25 cellular contexts compared by ENCODE assay signal in genomic region chr1:61213612-61214011, GRCh38.
"Had no signal": no experiment of that assay in that cellular context is flagged by ENCODE, and none has a peak within 500 bp of the region (broad histone marks: within the 10 kb centered on the region; RNA-seq: fewer than 3 reads in every experiment).

No MANE protein-coding gene starts in this region.

- H3K27me3 Mint-ChIP-seq: activated B cell treated with CpG ODN at 0.5 μM for 24 hours; activated naive CD8-positive, alpha-beta T cell; activated T-helper 17 cell treated with anti-CD3 and anti-CD28 coated beads, Interleukin-2, amount 50 U/mL, for 72 hours; brain had no signal

- H3K4me3 ChIP-seq: MG63, SJSA1 had no signal

- H3K27ac Mint-ChIP-seq: activated B cell treated with CpG ODN at 0.5 μM for 24 hours; activated CD4-positive, alpha-beta memory T cell treated with anti-CD3 and anti-CD28 coated beads, Interleukin-2, amount 10 ng/mL, durations not matched to agents 7 days and 5 days; activated naive CD4-positive, alpha-beta T cell treated with anti-CD3 and anti-CD28 coated beads for 36 hours; activated naive CD8-positive, alpha-beta T cell; activated T-helper 17 cell treated with anti-CD3 and anti-CD28 coated beads, Interleukin-2, amount 50 U/mL, for 72 hours had no signal

- H3K36me3 ChIP-seq: MG63, SJSA1 had no signal

- H3K4me1 ChIP-seq: SJSA1 had no signal

- H3K27ac ChIP-seq: SJSA1 had no signal

- H3K9me3 Mint-ChIP-seq: activated B cell treated with CpG ODN at 0.5 μM for 24 hours; activated CD4-positive, alpha-beta memory T cell treated with anti-CD3 and anti-CD28 coated beads, Interleukin-2, amount 10 ng/mL, durations not matched to agents 7 days and 5 days; activated naive CD4-positive, alpha-beta T cell treated with anti-CD3 and anti-CD28 coated beads for 36 hours; activated T-helper 17 cell treated with anti-CD3 and anti-CD28 coated beads, Interleukin-2, amount 50 U/mL, for 72 hours had no signal

- DNase-seq: activated B cell treated with CpG ODN at 0.5 μM for 24 hours; activated CD4-positive, alpha-beta memory T cell treated with anti-CD3 and anti-CD28 coated beads, Interleukin-2, amount 10 ng/mL, durations not matched to agents 7 days and 5 days; activated CD4-positive, alpha-beta T cell treated with anti-CD3 and anti-CD28 coated beads for 1 hour; activated CD4-positive, alpha-beta T cell treated with anti-CD3 and anti-CD28 coated beads, Interleukin-2, amount 50 U/mL, for 1 hour; activated gamma-delta T cell; activated naive CD4-positive, alpha-beta T cell treated with anti-CD3 and anti-CD28 coated beads for 36 hours; activated T-cell treated with anti-CD3 and anti-CD28 coated beads for 4 hours; activated T-cell treated with anti-CD3 and anti-CD28 coated beads, Interleukin-2, amount 50 U/mL, for 48 hours; amygdala; MG63; MV-4-11; NCI-H1105; NCI-H1436; NCI-H187 treated with DMSO at 0.1 percent for 48 hours; NCI-H2081 treated with DMSO at 0.1 percent for 48 hours; NCI-H446; NCI-H524; PC-3; SHP77; SW 1271 had no signal

- H3K4me3 Mint-ChIP-seq: activated B cell treated with CpG ODN at 0.5 μM for 24 hours; activated CD4-positive, alpha-beta memory T cell treated with anti-CD3 and anti-CD28 coated beads, Interleukin-2, amount 10 ng/mL, durations not matched to agents 7 days and 5 days; activated naive CD4-positive, alpha-beta T cell treated with anti-CD3 and anti-CD28 coated beads for 36 hours; activated naive CD8-positive, alpha-beta T cell; activated T-helper 17 cell treated with anti-CD3 and anti-CD28 coated beads, Interleukin-2, amount 50 U/mL, for 72 hours; brain had no signal

- ATAC-seq: PC-3, SK-N-SH treated with all-trans-retinoic acid at 6 μM for 48 hours had no signal

- H3K27me3 ChIP-seq: SJSA1 had no signal

- H3K4me1 Mint-ChIP-seq: activated B cell treated with CpG ODN at 0.5 μM for 24 hours had no signal

- H3K9me3 ChIP-seq: MG63, SJSA1 had no signal
